In the genomic region with DNA sequence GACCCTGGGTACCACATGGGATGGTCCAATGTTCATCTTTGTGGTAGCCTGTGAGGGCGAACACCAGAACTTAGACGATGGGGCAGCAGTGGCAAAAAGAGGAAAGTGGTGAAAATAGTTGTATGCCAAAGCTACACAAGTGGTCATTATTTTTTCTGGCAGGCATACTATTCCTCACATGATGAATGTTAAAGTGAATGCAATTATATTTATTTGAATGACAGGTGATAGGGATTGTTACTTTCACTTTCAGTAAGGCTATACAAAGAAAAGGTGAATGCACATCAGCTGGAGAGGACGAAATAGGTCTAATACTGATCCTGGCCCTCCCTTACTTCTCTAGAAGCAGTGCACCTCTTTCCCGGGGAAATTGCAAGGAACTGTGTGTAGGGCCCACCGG, we compare ENCODE assay signal across 21 cellular contexts.
"Had no signal": no experiment of that assay in that cellular context is flagged by ENCODE, and none has a peak within 500 bp of the region (broad histone marks: within the 10 kb centered on the region; RNA-seq: fewer than 3 reads in every experiment).

No MANE protein-coding gene starts in this region.

- H3K9me3 Mint-ChIP-seq: activated CD4-positive, alpha-beta T cell treated with anti-CD3 and anti-CD28 coated beads, Interleukin-2, amount 10 ng/mL, durations not matched to agents 24 days and 14 days; activated CD8-positive, alpha-beta T cell treated with anti-CD3 and anti-CD28 coated beads for 36 hours; activated T-helper 17 cell treated with anti-CD3 and anti-CD28 coated beads, Interleukin-2, amount 50 U/mL, for 72 hours; endodermal cell; stimulated activated memory B cell treated with anti-CD40 and anti-IgM and Interleukin-4, amounts not matched to agents 10 μg/mL and 1 μg/mL and 100 μg/mL, for 72 hours had no signal

- H3K27ac ChIP-seq: body of pancreas, epithelial cell of prostate, neutrophil, parathyroid adenoma, right lobe of liver, thoracic aorta, upper lobe of right lung had no signal

- H3K4me3 Mint-ChIP-seq: activated CD4-positive, alpha-beta T cell treated with anti-CD3 and anti-CD28 coated beads, Interleukin-2, amount 10 ng/mL, durations not matched to agents 24 days and 14 days; activated CD8-positive, alpha-beta T cell treated with anti-CD3 and anti-CD28 coated beads for 36 hours; activated T-helper 17 cell treated with anti-CD3 and anti-CD28 coated beads, Interleukin-2, amount 50 U/mL, for 72 hours; endodermal cell; naive thymus-derived CD8-positive, alpha-beta T cell; stimulated activated memory B cell treated with anti-CD40 and anti-IgM and Interleukin-4, amounts not matched to agents 10 μg/mL and 1 μg/mL and 100 μg/mL, for 72 hours had no signal

- H3K4me3 ChIP-seq: body of pancreas, right lobe of liver, smooth muscle cell, thoracic aorta, upper lobe of right lung had no signal

- H3K27me3 Mint-ChIP-seq: activated CD4-positive, alpha-beta T cell treated with anti-CD3 and anti-CD28 coated beads, Interleukin-2, amount 10 ng/mL, durations not matched to agents 24 days and 14 days; activated T-helper 17 cell treated with anti-CD3 and anti-CD28 coated beads, Interleukin-2, amount 50 U/mL, for 72 hours; stimulated activated memory B cell treated with anti-CD40 and anti-IgM and Interleukin-4, amounts not matched to agents 10 μg/mL and 1 μg/mL and 100 μg/mL, for 72 hours had no signal

- H3K4me1 Mint-ChIP-seq: activated CD4-positive, alpha-beta T cell treated with anti-CD3 and anti-CD28 coated beads, Interleukin-2, amount 10 ng/mL, durations not matched to agents 24 days and 14 days; naive thymus-derived CD8-positive, alpha-beta T cell had no signal

- H3K36me3 Mint-ChIP-seq: naive thymus-derived CD8-positive, alpha-beta T cell; stimulated activated memory B cell treated with anti-CD40 and anti-IgM and Interleukin-4, amounts not matched to agents 10 μg/mL and 1 μg/mL and 100 μg/mL, for 72 hours had no signal

- H3K4me1 ChIP-seq: parathyroid adenoma, upper lobe of right lung had no signal

- H3K36me3 ChIP-seq: neutrophil, right lobe of liver, thoracic aorta, upper lobe of right lung had no signal

- ATAC-seq: activated CD8-positive, alpha-beta T cell treated with anti-CD3 and anti-CD28 coated beads for 36 hours; activated T-helper 17 cell treated with anti-CD3 and anti-CD28 coated beads, Interleukin-2, amount 50 U/mL, for 72 hours; body of pancreas; naive thymus-derived CD8-positive, alpha-beta T cell; stimulated activated memory B cell treated with anti-CD40 and anti-IgM and Interleukin-4, amounts not matched to agents 10 μg/mL and 1 μg/mL and 100 μg/mL, for 72 hours; upper lobe of right lung had no signal

- H3K27ac Mint-ChIP-seq: activated CD4-positive, alpha-beta T cell treated with anti-CD3 and anti-CD28 coated beads, Interleukin-2, amount 10 ng/mL, durations not matched to agents 24 days and 14 days; activated CD8-positive, alpha-beta T cell treated with anti-CD3 and anti-CD28 coated beads for 36 hours; activated T-helper 17 cell treated with anti-CD3 and anti-CD28 coated beads, Interleukin-2, amount 50 U/mL, for 72 hours; endodermal cell; naive thymus-derived CD8-positive, alpha-beta T cell; stimulated activated memory B cell treated with anti-CD40 and anti-IgM and Interleukin-4, amounts not matched to agents 10 μg/mL and 1 μg/mL and 100 μg/mL, for 72 hours had no signal

- H3K9me3 ChIP-seq: body of pancreas, neutrophil, right lobe of liver, thoracic aorta, upper lobe of right lung had no signal

- H3K27me3 ChIP-seq: body of pancreas, neutrophil, right lobe of liver, upper lobe of right lung had no signal

- DNase-seq: activated CD4-positive, alpha-beta T cell treated with anti-CD3 and anti-CD28 coated beads, Interleukin-2, amount 10 ng/mL, durations not matched to agents 24 days and 14 days; activated CD4-positive, CD25-positive, alpha-beta regulatory T cell; activated CD8-positive, alpha-beta T cell treated with anti-CD3 and anti-CD28 coated beads for 36 hours; activated naive CD4-positive, alpha-beta T cell treated with Interleukin-2 at 50 U/mL for 16 hours; activated T-cell treated with anti-CD3 and anti-CD28 coated beads, Interleukin-2, amount 50 U/mL, for 1 hour; body of pancreas; caudate nucleus; endodermal cell; foreskin fibroblast; mesendoderm; naive thymus-derived CD8-positive, alpha-beta T cell; right lobe of liver; stimulated activated CD4-positive, alpha-beta T cell treated with anti-CD3 and anti-CD28 coated beads, Interleukin-4, amount 100 ng/mL, for 4 hours; upper lobe of right lung had no signal
